23 cellular contexts compared by ENCODE assay signal in the genomic region with DNA sequence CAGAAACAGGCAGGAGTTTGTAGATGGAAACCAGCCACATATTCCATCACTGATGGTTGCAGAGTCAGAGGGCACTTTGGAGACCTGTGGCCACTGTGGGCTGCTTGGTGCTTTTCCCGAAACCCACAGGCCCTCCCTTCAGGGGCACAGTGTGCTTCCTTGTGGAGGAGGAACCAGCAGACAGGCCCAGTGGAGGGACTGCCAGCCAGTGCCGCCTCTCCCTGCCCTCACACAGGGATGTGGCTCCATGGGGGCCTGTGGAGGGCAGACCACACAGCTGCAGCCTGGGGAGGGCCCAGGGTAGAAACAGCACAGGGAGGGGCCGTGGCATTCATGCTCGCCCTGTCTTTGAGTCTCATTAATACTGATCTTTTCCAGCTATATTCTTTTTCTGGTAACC. TPM values are rescaled to one million over a fixed set of nuclear protein-coding genes. Genes with fewer than 3 reads are reported as not detected.
DNase-seq lines count a peak whose midpoint lies in the region; ATAC-seq and TF ChIP-seq lines count a peak whose summit lies in the region.
"Had no signal": no experiment of that assay in that cellular context is flagged by ENCODE, and none has a peak within 500 bp of the region (broad histone marks: within the 10 kb centered on the region; RNA-seq: fewer than 3 reads in every experiment).

No MANE protein-coding gene starts in this region.

- TF ChIP-seq RAD21 in IMR-90 (IDR thresholded peaks at IDR 0.05; ENCODE audit: low read length): no peak
- no peak for TF ChIP-seq RAD21 in SK-N-SH (IDR thresholded peaks at IDR 0.05; ENCODE audit: low read length)

- H3K27me3 Mint-ChIP-seq in chondrocyte (ENCODE audit: low read depth): no peaks in the 10 kb centered on the region
- H3K27me3 Mint-ChIP-seq: B cell had no signal

- H2BK15ac ChIP-seq in IMR-90 (ENCODE audit: low read depth, low read length): no peak overlapping the region

- no peak overlapping the region for H4K5ac ChIP-seq in IMR-90 (ENCODE audit: low read depth, low read length)

- in situ Hi-C loops in IMR-90 (cut with MboI; ENCODE audit: low sequenced_read_pairs): no loop called here

- H3F3A ChIP-seq in SK-N-SH (replicated peaks; ENCODE audit: insufficient read depth): peaks cover 9% of the 10 kb centered on the region

- no peak overlapping the region for H3K4me3 ChIP-seq in IMR-90 (ENCODE audit: insufficient read depth, low read depth, low read length)
- H3K4me3 ChIP-seq in upper lobe of right lung: no peak overlapping the region
- no peak overlapping the region for H3K4me3 ChIP-seq in SK-N-SH (ENCODE audit: low read depth in 2 of 2, low read length in 1 of 2)
- H3K4me3 ChIP-seq: PC-9 had no signal

- H3K9ac ChIP-seq in IMR-90 (ENCODE audit: low read depth, low read length) (no peak overlapping the region), SK-N-SH (no peak overlapping the region)

- H3K79me1 ChIP-seq in IMR-90 (ENCODE audit: low read depth in 1 of 2, low read length in 2 of 2): no peaks in the 10 kb centered on the region; a peak in 1 of 4 replicates

- no peak overlapping the region for H3K27ac Mint-ChIP-seq in chondrocyte (ENCODE audit: unreplicated experiment)
- H3K27ac Mint-ChIP-seq: B cell had no signal

- TF ChIP-seq CTCF in IMR-90 (conservative IDR thresholded peaks at IDR 0.05; ENCODE audit: low read depth, low read length) (no peak), chondrocyte (IDR thresholded peaks at IDR 0.05) (no peak), upper lobe of right lung (IDR thresholded peaks at IDR 0.05) (no peak), SK-N-SH (IDR thresholded peaks at IDR 0.05) (no peak)

- dilution Hi-C loops in IMR-90 (cut with HindIII; ENCODE audit: low sequenced_read_pairs, unreplicated experiment): no loop called here

- H2AK9ac ChIP-seq in IMR-90 (replicated peaks; ENCODE audit: low read depth, low read length, poor library complexity): no peak overlapping the region

- H2AFZ ChIP-seq in IMR-90 (replicated peaks; ENCODE audit: low read length, poor library complexity) (peak overlapping the region; percentile 11), SK-N-SH (ENCODE audit: low read depth) (no peak overlapping the region)
- H2AFZ ChIP-seq: PC-9 had no signal

- no peak overlapping the region for H4K91ac ChIP-seq in IMR-90 (ENCODE audit: insufficient read depth, low read depth, low read length)

- no peaks in the 10 kb centered on the region for H3K9me3 Mint-ChIP-seq in chondrocyte (ENCODE audit: low read depth)

- intact Hi-C loops in IMR-90 (cut with micrococcal nuclease): no loop called here
- intact Hi-C loops in upper lobe of right lung (cut with DNase I): no loop called here

- H3K27ac ChIP-seq in IMR-90 (ENCODE audit: insufficient read depth, low read length): no peak overlapping the region
- no peak overlapping the region for H3K27ac ChIP-seq in upper lobe of right lung
- H3K27ac ChIP-seq in SK-N-SH (ENCODE audit: low read depth in 2 of 2, low read length in 1 of 2): no peak overlapping the region
- H3K27ac ChIP-seq: PC-9 had no signal

- no peak overlapping the region for H4K8ac ChIP-seq in IMR-90 (ENCODE audit: low read depth in 2 of 2, low read length in 2 of 2)

- no CpG with 5 or more reads among the region's 4 CpGs for WGBS in IMR-90 (ENCODE audit: extremely low coverage in 2 of 2, insufficient read length in 1 of 2), 2 experiments
- 100% methylated on average over 2 of the region's 4 CpGs for WGBS in SK-N-SH (ENCODE audit: low lambda C conversion rate)

- H2BK120ac ChIP-seq in IMR-90 (ENCODE audit: low read depth, low read length): no peak overlapping the region

- peaks cover 8% of the 10 kb centered on the region for H3K4me1 Mint-ChIP-seq in chondrocyte (ENCODE audit: low read depth)

- H3K23ac ChIP-seq in IMR-90 (ENCODE audit: low read depth, low read length): no peak overlapping the region

- H3K4me2 ChIP-seq in IMR-90 (ENCODE audit: low read depth, low read length): no peak overlapping the region
- H3K4me2 ChIP-seq in SK-N-SH: no peak overlapping the region
- H3K4me2 ChIP-seq: PC-9 had no signal

- H3K4ac ChIP-seq in IMR-90 (ENCODE audit: low read depth, low read length): no peak overlapping the region

- no peak overlapping the region for H2BK5ac ChIP-seq in IMR-90 (ENCODE audit: low read depth, low read length, poor library complexity, severe bottlenecking)

- no peaks in the 10 kb centered on the region for H3K9me2 ChIP-seq in SK-N-SH

- DNase-seq in IMR-90 (no peak), chondrocyte (ENCODE audit: low spot score) (peak; percentile 57), myocyte (ENCODE audit: low read depth) (peak; percentile 64), upper lobe of right lung (peak; percentile 44), MV-4-11 (lab: John Stamatoyannopoulos, UW) (no peak), SK-N-SH (no peak)
- DNase-seq: Calu3; DMS153; DND-41; KBM-7; MM.1S; NCI-H1048; NCI-H1417; NCI-H1694; NCI-H2029 treated with DMSO at 0.1 percent for 48 hours; NCI-H446 treated with DMSO at 0.1 percent for 48 hours; NCI-H526; NCI-H82; NK-92 treated with Interleukin-12 subunit alpha and Interleukin-12 subunit beta, amount 100 ng/mL, for 24 hours; PC-9; SHP77 had no signal

- peaks cover 7% of the 10 kb centered on the region for H3K36me3 Mint-ChIP-seq in chondrocyte (ENCODE audit: low read depth)

- H3K36me3 ChIP-seq in IMR-90 (ENCODE audit: control insufficient read depth, insufficient read depth, low read length) (peaks cover 9% of the 10 kb centered on the region), upper lobe of right lung (peaks cover 4% of the 10 kb centered on the region), SK-N-SH (replicated peaks in 1 of 2; ENCODE audit: control insufficient read depth in 1 of 2, insufficient read depth in 2 of 2, low read length in 1 of 2) (peaks cover 6 to 20% of the 10 kb centered on the region in 2 experiments)

- ATAC-seq in IMR-90 (ENCODE audit: low read depth) (no peak), upper lobe of right lung (no peak), HG03097 (IDR thresholded peaks at IDR 0.05; ENCODE audit: low FRiP score, unreplicated experiment) (no peak)

- H3K14ac ChIP-seq in IMR-90 (replicated peaks; ENCODE audit: low read depth, low read length): no peak overlapping the region

- H3K4me1 ChIP-seq in IMR-90 (ENCODE audit: control insufficient read depth, insufficient read depth, low read length): no peaks in the 10 kb centered on the region
- H3K4me1 ChIP-seq in upper lobe of right lung: no peaks in the 10 kb centered on the region
- H3K4me1 ChIP-seq in SK-N-SH (ENCODE audit: control insufficient read depth in 1 of 2, insufficient read depth in 2 of 2, low read depth in 1 of 2, low read length in 1 of 2): no peaks in the 10 kb centered on the region

- no peak overlapping the region for H3K4me3 Mint-ChIP-seq in chondrocyte (ENCODE audit: unreplicated experiment)
- H3K4me3 Mint-ChIP-seq: B cell had no signal

- no peak for TF ChIP-seq POLR2A in IMR-90 (IDR thresholded peaks at IDR 0.05; ENCODE audit: low read depth, low read length)

- H3K27me3 ChIP-seq in IMR-90 (ENCODE audit: control insufficient read depth, insufficient read depth, low read length): no peaks in the 10 kb centered on the region
- H3K27me3 ChIP-seq in upper lobe of right lung: no peaks in the 10 kb centered on the region
- no peaks in the 10 kb centered on the region for H3K27me3 ChIP-seq in SK-N-SH (ENCODE audit: insufficient read depth)

- H2AK5ac ChIP-seq in IMR-90 (ENCODE audit: low read depth, low read length): no peak overlapping the region

- 0 out of 2 replicates have a peak, but pooled peaks cover 3% of the 10 kb centered on the region for H3K9me1 ChIP-seq in IMR-90 (ENCODE audit: insufficient read depth, low read length)

- CTCF ChIA-PET in IMR-90 (lab: Yijun Ruan, JAX) (no interaction called here), SK-N-SH (lab: Yijun Ruan, JAX) (no interaction called here)

- no peaks in the 10 kb centered on the region for H3K9me3 ChIP-seq in IMR-90 (ENCODE audit: control insufficient read depth, insufficient read depth, low read length)
- no peaks in the 10 kb centered on the region for H3K9me3 ChIP-seq in upper lobe of right lung
- no peaks in the 10 kb centered on the region for H3K9me3 ChIP-seq in SK-N-SH

- TF ChIP-seq EP300 in SK-N-SH (IDR thresholded peaks at IDR 0.05; ENCODE audit: borderline replicate concordance in 1 of 2, low read depth in 1 of 2, low read length in 1 of 2): no peak

- H3K18ac ChIP-seq in IMR-90 (ENCODE audit: low read depth, low read length): no peak overlapping the region

- no peak overlapping the region for H3K56ac ChIP-seq in IMR-90 (ENCODE audit: extremely low read depth, insufficient read depth, low read length)

- POLR2A ChIA-PET in IMR-90 (lab: Charles Lee; ENCODE audit: unreplicated experiment) (no interaction called here), SK-N-SH (lab: Yijun Ruan, JAX) (no interaction called here)

- no peak overlapping the region for H2BK20ac ChIP-seq in IMR-90 (ENCODE audit: low read depth, low read length)

- no TSS peak for BruUV-seq in IMR-90 (replicated peaks; lab: Mats Ljungman, UMichigan)

- H3K79me2 ChIP-seq in SK-N-SH (ENCODE audit: insufficient read depth): no peaks in the 10 kb centered on the region

- H4K20me1 ChIP-seq in IMR-90 (ENCODE audit: insufficient read depth, low read length) (no peaks in the 10 kb centered on the region), SK-N-SH (ENCODE audit: insufficient read depth) (no peaks in the 10 kb centered on the region)

TF ChIP-seq in IMR-90, 13 proteins besides CTCF, POLR2A, EP300 and RAD21 (continues in another document):
- no peak for TF ChIP-seq MXI1 (IDR thresholded peaks at IDR 0.05; ENCODE audit: borderline replicate concordance, low read depth, low read length)

TF ChIP-seq in SK-N-SH, 30 proteins besides CTCF, POLR2A, EP300 and RAD21 (continues in another document):
- no peak for TF ChIP-seq JUND (IDR thresholded peaks at IDR 0.05)

RNA-seq across cellular contexts. Expression of a gene that starts 35.2 kb away (rescaled TPM):
- 2.8 and 2.9 TPM in 2 replicates for total RNA-seq in IMR-90 (2012; rRNA removed)
- 4.3 and 5.2 TPM in 2 replicates for polyA plus RNA-seq in IMR-90 (2012; rRNA removed)
- polyA plus RNA-seq in IMR-90 (2012; cell fraction: cytosol; rRNA removed): 1.8 and 3.9 TPM in 2 replicates
- 8.1 and 8.8 TPM in 2 replicates for polyA plus RNA-seq in IMR-90 (2012; cell fraction: nucleus; rRNA removed; ENCODE audit: low replicate concordance)
- 2.7 to 4.5 TPM (median 3.3 TPM) in 3 replicates for total RNA-seq in chondrocyte
- total RNA-seq in myocyte: 2.3 and 2.6 TPM in 2 replicates
- 1.5 TPM for polyA plus RNA-seq in myocyte (2012)
- 13.2 TPM for total RNA-seq in upper lobe of right lung
- 3.3 and 4.4 TPM in 2 replicates for polyA plus RNA-seq in SK-N-SH (2012; rRNA removed)
- 2.3 and 3.0 TPM in 2 replicates for polyA plus RNA-seq in SK-N-SH (2012; cell fraction: cytosol; rRNA removed)
- polyA plus RNA-seq in SK-N-SH (2012; cell fraction: nucleus; rRNA removed): 8.9 and 13.3 TPM in 2 replicates

RNA-seq across cellular contexts. Expression of a gene that starts 45.8 kb away (rescaled TPM):
- under 0.01 TPM in 2 replicates for total RNA-seq in IMR-90 (2012; rRNA removed)
- polyA plus RNA-seq in IMR-90 (2012; rRNA removed): 0.06 and 0.07 TPM in 2 replicates
- polyA plus RNA-seq in IMR-90 (2012; cell fraction: cytosol; rRNA removed): 0.03 and 0.04 TPM in 2 replicates
- 0.03 and 0.05 TPM in 2 replicates for polyA plus RNA-seq in IMR-90 (2012; cell fraction: nucleus; rRNA removed; ENCODE audit: low replicate concordance)
- 0.07 to 0.70 TPM (median 0.56 TPM) in 3 replicates for total RNA-seq in chondrocyte
- total RNA-seq in myocyte: 0.10 and 0.24 TPM in 2 replicates
- polyA plus RNA-seq in myocyte (2012): 0.10 TPM
- total RNA-seq in upper lobe of right lung: 16.1 TPM
- polyA plus RNA-seq in SK-N-SH (2012; rRNA removed): 0.05 and 0.10 TPM in 2 replicates
- polyA plus RNA-seq in SK-N-SH (2012; cell fraction: cytosol; rRNA removed): 0.04 and 0.05 TPM in 2 replicates
- polyA plus RNA-seq in SK-N-SH (2012; cell fraction: nucleus; rRNA removed): 0.11 and 0.33 TPM in 2 replicates
- total RNA-seq: B cell had no signal

Comparison
In these comparisons a context has a peak if more than half of its experiments do, and no peak if none do; other contexts are left out.
1. DNase-seq: peak in chondrocyte (single experiment), myocyte (single experiment) and upper lobe of right lung (single experiment); none in IMR-90 (single experiment), MV-4-11 (single experiment) and SK-N-SH (single experiment).
2. RNA of a gene that starts 45.8 kb away (total RNA-seq): 16.1 TPM in upper lobe of right lung (single experiment); 0.07 to 0.70 TPM in chondrocyte, 0.10 to 0.24 TPM in myocyte and under 0.01 TPM in IMR-90; every median in the first group is over 10 times any median in the second.